1 cellular context compared by ENCODE assay signal in the genomic region with DNA sequence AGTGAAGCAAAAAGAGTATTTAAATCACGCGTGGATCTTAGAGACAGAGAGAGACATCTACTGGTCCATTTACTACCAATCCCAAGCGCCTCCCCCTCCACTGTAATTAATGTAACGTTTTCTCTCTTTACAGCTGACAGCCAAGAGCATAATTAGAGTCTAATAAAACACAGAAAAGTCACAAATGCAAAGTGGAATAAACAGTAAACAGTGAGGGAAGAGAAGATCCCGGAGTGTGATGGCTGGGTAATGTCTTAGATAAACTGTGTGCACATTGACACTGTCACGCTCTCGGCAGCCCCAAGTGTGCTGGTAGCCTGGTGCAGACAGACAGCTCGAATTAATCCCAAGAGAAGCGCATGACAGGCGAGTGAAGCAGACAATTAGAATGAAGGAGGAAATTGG.
TF ChIP-seq lines count a peak whose summit lies in the region.

No MANE protein-coding gene starts in this region.

TF ChIP-seq in GM23338, 12 proteins besides CTCF, POLR2A, EP300 and RAD21 (continued from another document):
- TF ChIP-seq, protein P1, sequence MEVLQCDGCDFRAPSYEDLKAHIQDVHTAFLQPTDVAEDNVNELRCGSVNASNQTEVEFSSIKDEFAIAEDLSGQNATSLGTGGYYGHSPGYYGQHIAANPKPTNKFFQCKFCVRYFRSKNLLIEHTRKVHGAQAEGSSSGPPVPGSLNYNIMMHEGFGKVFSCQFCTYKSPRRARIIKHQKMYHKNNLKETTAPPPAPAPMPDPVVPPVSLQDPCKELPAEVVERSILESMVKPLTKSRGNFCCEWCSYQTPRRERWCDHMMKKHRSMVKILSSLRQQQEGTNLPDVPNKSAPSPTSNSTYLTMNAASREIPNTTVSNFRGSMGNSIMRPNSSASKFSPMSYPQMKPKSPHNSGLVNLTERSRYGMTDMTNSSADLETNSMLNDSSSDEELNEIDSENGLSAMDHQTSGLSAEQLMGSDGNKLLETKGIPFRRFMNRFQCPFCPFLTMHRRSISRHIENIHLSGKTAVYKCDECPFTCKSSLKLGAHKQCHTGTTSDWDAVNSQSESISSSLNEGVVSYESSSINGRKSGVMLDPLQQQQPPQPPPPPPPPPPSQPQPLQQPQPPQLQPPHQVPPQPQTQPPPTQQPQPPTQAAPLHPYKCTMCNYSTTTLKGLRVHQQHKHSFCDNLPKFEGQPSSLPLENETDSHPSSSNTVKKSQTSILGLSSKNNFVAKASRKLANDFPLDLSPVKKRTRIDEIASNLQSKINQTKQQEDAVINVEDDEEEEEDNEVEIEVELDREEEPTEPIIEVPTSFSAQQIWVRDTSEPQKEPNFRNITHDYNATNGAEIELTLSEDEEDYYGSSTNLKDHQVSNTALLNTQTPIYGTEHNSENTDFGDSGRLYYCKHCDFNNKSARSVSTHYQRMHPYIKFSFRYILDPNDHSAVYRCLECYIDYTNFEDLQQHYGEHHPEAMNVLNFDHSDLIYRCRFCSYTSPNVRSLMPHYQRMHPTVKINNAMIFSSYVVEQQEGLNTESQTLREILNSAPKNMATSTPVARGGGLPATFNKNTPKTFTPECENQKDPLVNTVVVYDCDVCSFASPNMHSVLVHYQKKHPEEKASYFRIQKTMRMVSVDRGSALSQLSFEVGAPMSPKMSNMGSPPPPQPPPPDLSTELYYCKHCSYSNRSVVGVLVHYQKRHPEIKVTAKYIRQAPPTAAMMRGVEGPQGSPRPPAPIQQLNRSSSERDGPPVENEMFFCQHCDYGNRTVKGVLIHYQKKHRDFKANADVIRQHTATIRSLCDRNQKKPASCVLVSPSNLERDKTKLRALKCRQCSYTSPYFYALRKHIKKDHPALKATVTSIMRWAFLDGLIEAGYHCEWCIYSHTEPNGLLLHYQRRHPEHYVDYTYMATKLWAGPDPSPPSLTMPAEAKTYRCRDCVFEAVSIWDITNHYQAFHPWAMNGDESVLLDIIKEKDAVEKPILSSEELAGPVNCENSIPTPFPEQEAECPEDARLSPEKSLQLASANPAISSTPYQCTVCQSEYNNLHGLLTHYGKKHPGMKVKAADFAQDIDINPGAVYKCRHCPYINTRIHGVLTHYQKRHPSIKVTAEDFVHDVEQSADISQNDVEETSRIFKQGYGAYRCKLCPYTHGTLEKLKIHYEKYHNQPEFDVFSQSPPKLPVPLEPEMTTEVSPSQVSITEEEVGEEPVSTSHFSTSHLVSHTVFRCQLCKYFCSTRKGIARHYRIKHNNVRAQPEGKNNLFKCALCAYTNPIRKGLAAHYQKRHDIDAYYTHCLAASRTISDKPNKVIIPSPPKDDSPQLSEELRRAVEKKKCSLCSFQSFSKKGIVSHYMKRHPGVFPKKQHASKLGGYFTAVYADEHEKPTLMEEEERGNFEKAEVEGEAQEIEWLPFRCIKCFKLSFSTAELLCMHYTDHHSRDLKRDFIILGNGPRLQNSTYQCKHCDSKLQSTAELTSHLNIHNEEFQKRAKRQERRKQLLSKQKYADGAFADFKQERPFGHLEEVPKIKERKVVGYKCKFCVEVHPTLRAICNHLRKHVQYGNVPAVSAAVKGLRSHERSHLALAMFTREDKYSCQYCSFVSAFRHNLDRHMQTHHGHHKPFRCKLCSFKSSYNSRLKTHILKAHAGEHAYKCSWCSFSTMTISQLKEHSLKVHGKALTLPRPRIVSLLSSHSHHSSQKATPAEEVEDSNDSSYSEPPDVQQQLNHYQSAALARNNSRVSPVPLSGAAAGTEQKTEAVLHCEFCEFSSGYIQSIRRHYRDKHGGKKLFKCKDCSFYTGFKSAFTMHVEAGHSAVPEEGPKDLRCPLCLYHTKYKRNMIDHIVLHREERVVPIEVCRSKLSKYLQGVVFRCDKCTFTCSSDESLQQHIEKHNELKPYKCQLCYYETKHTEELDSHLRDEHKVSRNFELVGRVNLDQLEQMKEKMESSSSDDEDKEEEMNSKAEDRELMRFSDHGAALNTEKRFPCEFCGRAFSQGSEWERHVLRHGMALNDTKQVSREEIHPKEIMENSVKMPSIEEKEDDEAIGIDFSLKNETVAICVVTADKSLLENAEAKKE (CRISPR knock-in tag; IDR thresholded peaks at IDR 0.05) = no peak
- no peak for TF ChIP-seq ZNF331 (CRISPR knock-in tag; IDR thresholded peaks at IDR 0.05; ENCODE audit: low read depth)
- no peak for TF ChIP-seq EZH2 (IDR thresholded peaks at IDR 0.05; ENCODE audit: low read depth, unreplicated experiment)
- TF ChIP-seq ZNF114 (CRISPR knock-in tag; IDR thresholded peaks at IDR 0.05) = no peak
- no peak for TF ChIP-seq CREB1 (CRISPR knock-in tag; IDR thresholded peaks at IDR 0.05; ENCODE audit: low read depth)
